In the genomic region with DNA sequence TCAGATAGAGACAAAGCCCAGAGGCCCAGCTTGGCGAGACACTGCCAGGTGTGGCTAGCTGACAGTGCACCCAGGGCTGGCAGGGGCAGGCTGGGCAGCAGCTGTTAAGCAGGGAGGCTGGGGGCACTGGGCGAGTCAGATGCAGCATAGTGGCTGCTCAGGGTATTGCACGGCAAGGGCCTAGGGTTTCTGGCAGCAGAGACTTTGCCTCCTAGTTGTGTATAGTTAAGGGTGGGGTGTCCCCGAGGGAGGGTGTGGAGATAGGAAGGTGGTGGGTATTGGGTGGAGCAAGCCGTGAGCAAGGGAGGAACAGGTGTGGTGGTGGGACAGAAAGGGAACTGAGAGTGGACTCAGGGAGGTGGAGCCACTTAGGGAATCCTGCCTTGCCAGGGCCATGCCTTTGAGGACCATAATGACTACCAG, we compare ENCODE assay signal across 8 cellular contexts.
DNase-seq lines count a peak whose midpoint lies in the region; ATAC-seq, FAIRE-seq and TF ChIP-seq lines count a peak whose summit lies in the region.

No MANE protein-coding gene starts in this region.

- H3K4me1 ChIP-seq in OCI-LY3 (ENCODE audit: low read length), result peaks cover 29% of the 10 kb centered on the region

- H3K36me3 ChIP-seq in OCI-LY3 (replicated peaks; ENCODE audit: low read depth, low read length), result no peaks in the 10 kb centered on the region

- DNase-seq in AG09309 (ENCODE audit: low read depth), result no peak
- DNase-seq in GM18507 (ENCODE audit: extremely low spot score, insufficient read length, low read depth), result peak; percentile 50
- DNase-seq in germinal center (ENCODE audit: low spot score), result peak; percentile 73
- DNase-seq in NCI-H2081 treated with DMSO at 0.1 percent for 48 hours (lab: John Stamatoyannopoulos, UW), result no peak
- DNase-seq in NCI-H2227 treated with DMSO at 0.1 percent for 48 hours (lab: John Stamatoyannopoulos, UW), result no peak
- no peak for DNase-seq in AG08396 (ENCODE audit: low spot score)

- H3K9me3 ChIP-seq in OCI-LY3 (ENCODE audit: insufficient read depth, low read length), result no peaks in the 10 kb centered on the region

- TF ChIP-seq CTCF in AG09309 (IDR thresholded peaks at IDR 0.05; ENCODE audit: control insufficient read depth, insufficient read depth, low read depth, low read length, missing control alignments) (peak; percentile 37), OCI-LY3 (IDR thresholded peaks at IDR 0.05; ENCODE audit: low read depth, low read length) (peak; percentile 31)

- no peak overlapping the region for H3K27ac ChIP-seq in OCI-LY3 (ENCODE audit: low read length)

- no peak overlapping the region for H2AFZ ChIP-seq in OCI-LY3 (ENCODE audit: low read depth, low read length)

- H3K4me3 ChIP-seq in AG09309 (ENCODE audit: control insufficient read depth, low read depth, low read length), result no peak overlapping the region
- H3K4me3 ChIP-seq in OCI-LY3 (ENCODE audit: low read length), result no peak overlapping the region

- FAIRE-seq in GM18507 (lab: Jason Lieb, UNC), result no peak

- no peaks in the 10 kb centered on the region for H3K79me2 ChIP-seq in OCI-LY3 (ENCODE audit: low read length)

- H3K9ac ChIP-seq in OCI-LY3 (ENCODE audit: low read length), result no peak overlapping the region

- H4K20me1 ChIP-seq in OCI-LY3 (ENCODE audit: insufficient read depth, low read length), result no peaks in the 10 kb centered on the region

- peak overlapping the region; percentile 4; the same call in 1 of the 2 replicates for H3K4me2 ChIP-seq in OCI-LY3 (ENCODE audit: low read length)

- no peaks in the 10 kb centered on the region for H3K27me3 ChIP-seq in OCI-LY3 (ENCODE audit: low read depth, low read length)

- no peak for ATAC-seq in GM21381 (IDR thresholded peaks at IDR 0.05; ENCODE audit: unreplicated experiment)

Comparison
In these comparisons a context has a peak if more than half of its experiments do, and no peak if none do; other contexts are left out.
1. DNase-seq: peak in GM18507 (single experiment) and germinal center (single experiment); none in AG09309 (single experiment), NCI-H2081 treated with DMSO at 0.1 percent for 48 hours (single experiment), NCI-H2227 treated with DMSO at 0.1 percent for 48 hours (single experiment) and AG08396 (single experiment).